In genomic region chr10:22833781-22834180, GRCh38 we compare ENCODE assay signal across 18 cellular contexts.
"Had no signal": no experiment of that assay in that cellular context is flagged by ENCODE, and none has a peak within 500 bp of the region (broad histone marks: within the 10 kb centered on the region; RNA-seq: fewer than 3 reads in every experiment).

No MANE protein-coding gene starts in this region.

- H3K4me3 ChIP-seq: colonic mucosa, lower lobe of right lung, pancreas, tibial nerve, uterus had no signal

- H3K27me3 ChIP-seq: colonic mucosa, foreskin keratinocyte, pancreas, tibial nerve, uterus had no signal

- H3K9me3 ChIP-seq: colonic mucosa, lower lobe of right lung, pancreas, tibial nerve, uterus had no signal

- ATAC-seq: activated CD8-positive, alpha-beta memory T cell treated with anti-CD3 and anti-CD28 coated beads, Interleukin-2, amount 10 ng/mL, durations not matched to agents 7 days and 5 days; foreskin keratinocyte; left cardiac atrium; lower lobe of right lung; pancreas; T-helper 17 cell had no signal

- H3K27ac ChIP-seq: colonic mucosa, foreskin keratinocyte, lower lobe of right lung, pancreas, uterus, WERI-Rb-1 had no signal

- H3K4me1 ChIP-seq: colonic mucosa, foreskin keratinocyte, lower lobe of right lung, pancreas, uterus had no signal

- H3K36me3 ChIP-seq: colonic mucosa, lower lobe of right lung, pancreas, tibial nerve, uterus, WERI-Rb-1 had no signal

- DNase-seq: activated CD4-positive, alpha-beta memory T cell treated with anti-CD3 and anti-CD28 coated beads for 36 hours; activated CD8-positive, alpha-beta memory T cell treated with anti-CD3 and anti-CD28 coated beads, Interleukin-2, amount 10 ng/mL, durations not matched to agents 7 days and 5 days; activated naive CD4-positive, alpha-beta T cell treated with anti-CD3 and anti-CD28 coated beads, Interleukin-2, amount 10 ng/mL, durations not matched to agents 7 days and 5 days; activated T-cell treated with anti-CD3 and anti-CD28 coated beads, Interleukin-2, amount 50 U/mL, for 24 hours; colonic mucosa; effector CD4-positive, alpha-beta T cell; foreskin keratinocyte; head of caudate nucleus; left cardiac atrium; lower lobe of right lung; naive B cell; pancreas; stimulated activated CD4-positive, alpha-beta T cell treated with anti-CD3 and anti-CD28 coated beads, Interleukin-12 subunit alpha, Interleukin-12 subunit beta, amount 100 ng/mL, for 4 hours; stimulated activated CD4-positive, alpha-beta T cell treated with anti-CD3 and anti-CD28 coated beads, Interleukin-2, amount 100 ng/mL, for 24 hours; T-helper 17 cell; uterus; WERI-Rb-1 had no signal
